In the genomic region with DNA sequence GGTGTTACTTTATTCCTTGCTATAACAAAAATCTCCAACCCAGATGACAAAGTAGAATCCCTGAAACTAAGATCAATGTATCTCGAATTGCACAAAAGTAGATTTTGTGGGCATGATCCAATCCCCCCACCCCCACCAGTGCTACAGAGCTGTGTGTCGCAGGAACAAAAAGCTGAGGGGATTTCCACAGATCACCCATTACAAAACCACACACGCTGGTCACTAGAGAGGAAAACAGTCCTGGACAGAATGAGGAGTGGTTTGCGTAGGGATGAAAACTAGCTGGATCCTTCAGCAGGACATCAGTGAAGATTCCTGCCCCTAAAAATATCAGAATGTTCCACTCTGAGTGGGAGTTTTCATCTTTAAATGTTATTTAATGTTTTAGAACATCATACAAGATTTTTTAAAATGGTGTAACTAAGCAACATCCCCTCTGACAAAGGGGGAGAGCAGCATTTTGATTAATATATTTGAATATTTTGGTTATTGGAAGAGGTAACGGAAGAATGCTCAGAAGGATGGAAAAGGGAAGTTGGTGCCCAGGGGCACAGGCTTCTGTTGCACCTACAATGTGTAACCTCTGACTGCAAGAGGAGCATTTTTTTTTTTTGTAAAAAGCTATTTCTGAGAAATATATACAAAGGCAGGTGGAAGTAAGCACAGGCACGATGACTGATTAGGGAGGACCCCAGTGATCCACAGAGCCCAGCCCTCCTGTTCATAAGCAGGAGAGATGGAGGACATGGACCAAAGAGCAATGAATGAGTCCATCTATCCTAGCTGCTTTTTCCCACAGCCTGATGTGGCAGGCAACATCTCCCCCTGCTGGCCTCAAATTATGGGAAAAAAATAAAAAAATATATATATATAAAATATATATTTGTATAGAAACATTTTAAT, we compare ENCODE assay signal across 9 cellular contexts.
DNase-seq lines count a peak whose midpoint lies in the region; ATAC-seq, FAIRE-seq and TF ChIP-seq lines count a peak whose summit lies in the region.
"Had no signal": no experiment of that assay in that cellular context is flagged by ENCODE, and none has a peak within 500 bp of the region (broad histone marks: within the 10 kb centered on the region; RNA-seq: fewer than 3 reads in every experiment).

No MANE protein-coding gene starts in this region.

- TF ChIP-seq POLR2A in NB4 (IDR thresholded peaks at IDR 0.05; ENCODE audit: extremely low read depth, insufficient read length) = no peak

- H3K9me3 Mint-ChIP-seq in activated CD8-positive, alpha-beta T cell treated with anti-CD3 and anti-CD28 coated beads for 36 hours = no peaks in the 10 kb centered on the region
- H3K9me3 Mint-ChIP-seq: dendritic cell treated with granulocyte-macrophage colony-stimulating factor and Interleukin-4, amounts not matched to agents 40 ng/mL and 50 ng/mL, for 4 days had no signal

- H3K36me3 Mint-ChIP-seq in activated CD8-positive, alpha-beta T cell treated with anti-CD3 and anti-CD28 coated beads for 36 hours (ENCODE audit: low read depth) = no peaks in the 10 kb centered on the region

- H3K4me1 Mint-ChIP-seq in activated CD8-positive, alpha-beta T cell treated with anti-CD3 and anti-CD28 coated beads for 36 hours (ENCODE audit: low read depth) = peaks cover 10% of the 10 kb centered on the region

- no peak overlapping the region for H3K27ac ChIP-seq in foreskin keratinocyte

- FAIRE-seq in A204.1 (lab: Jason Lieb, UNC) = peak; percentile 82

- POLR2A ChIA-PET in activated CD8-positive, alpha-beta T cell treated with anti-CD3 and anti-CD28 coated beads for 36 hours (lab: Charles Lee) = interaction anchor here (1.2 to 1.5 kb wide), 3 partner anchors 14 to 268 kb away, joined by 3 to 4 read pairs (median 3); partner anchors contain the start of gene DNAH7

- no peaks in the 10 kb centered on the region for H3K27me3 Mint-ChIP-seq in activated CD8-positive, alpha-beta T cell treated with anti-CD3 and anti-CD28 coated beads for 36 hours
- H3K27me3 Mint-ChIP-seq: dendritic cell treated with granulocyte-macrophage colony-stimulating factor and Interleukin-4, amounts not matched to agents 40 ng/mL and 50 ng/mL, for 4 days had no signal

- no peaks in the 10 kb centered on the region for H3K27me3 ChIP-seq in foreskin keratinocyte

- H3K4me1 ChIP-seq in foreskin keratinocyte = no peaks in the 10 kb centered on the region

- CTCF ChIA-PET in activated CD8-positive, alpha-beta T cell treated with anti-CD3 and anti-CD28 coated beads for 36 hours (lab: Charles Lee) = interaction anchor here (0.7 to 7.0 kb wide), 30 partner anchors 9 to 269 kb away, joined by 3 to 96 read pairs (median 5); partner anchors contain the start of gene DNAH7

- intact Hi-C loops in activated CD8-positive, alpha-beta T cell treated with anti-CD3 and anti-CD28 coated beads for 36 hours (cut with micrococcal nuclease) = loop anchor here (1.0 to 10.0 kb wide), 2 partner anchors 118 to 259 kb away; no protein-coding TSS in a partner anchor

- H3K4me3 ChIP-seq in NB4 (ENCODE audit: low read depth, low read length) = no peak overlapping the region

- no peak overlapping the region for H3K4me3 Mint-ChIP-seq in activated CD8-positive, alpha-beta T cell treated with anti-CD3 and anti-CD28 coated beads for 36 hours
- H3K4me3 Mint-ChIP-seq: dendritic cell treated with granulocyte-macrophage colony-stimulating factor and Interleukin-4, amounts not matched to agents 40 ng/mL and 50 ng/mL, for 4 days had no signal

- peak; percentile 24 for ATAC-seq in activated CD8-positive, alpha-beta T cell treated with anti-CD3 and anti-CD28 coated beads for 36 hours
- peak; percentile 53 for ATAC-seq in foreskin keratinocyte
- no peak for ATAC-seq in GM18517 (IDR thresholded peaks at IDR 0.05; ENCODE audit: unreplicated experiment)
- ATAC-seq in GM18520 (IDR thresholded peaks at IDR 0.05; ENCODE audit: unreplicated experiment) = no peak

- peak; percentile 17 for DNase-seq in GM10266 (ENCODE audit: extremely low spot score)
- peak; percentile 60 for DNase-seq in NB4 (ENCODE audit: low read depth)
- DNase-seq in activated CD8-positive, alpha-beta T cell treated with anti-CD3 and anti-CD28 coated beads for 36 hours = peak; percentile 22
- no peak for DNase-seq in foreskin keratinocyte
- DNase-seq in stimulated activated CD4-positive, alpha-beta T cell treated with anti-CD3 and anti-CD28 coated beads, Interleukin-4, amount 100 ng/mL, for 1 hour = peak; percentile 16

- peak; percentile 27 for TF ChIP-seq CTCF in GM10266 (IDR thresholded peaks at IDR 0.05; ENCODE audit: control insufficient read depth, insufficient read depth, low read depth, missing control alignments)
- TF ChIP-seq CTCF in NB4 (IDR thresholded peaks at IDR 0.05; ENCODE audit: low read depth, low read length) = peak; percentile 29
- peak; percentile 75 for TF ChIP-seq CTCF in activated CD8-positive, alpha-beta T cell treated with anti-CD3 and anti-CD28 coated beads for 36 hours (IDR thresholded peaks at IDR 0.05)
- peak; percentile 66 for TF ChIP-seq CTCF in foreskin keratinocyte (conservative IDR thresholded peaks at IDR 0.05)

- no peak overlapping the region for H3K27ac Mint-ChIP-seq in activated CD8-positive, alpha-beta T cell treated with anti-CD3 and anti-CD28 coated beads for 36 hours
- H3K27ac Mint-ChIP-seq: dendritic cell treated with granulocyte-macrophage colony-stimulating factor and Interleukin-4, amounts not matched to agents 40 ng/mL and 50 ng/mL, for 4 days had no signal

Comparison
In these comparisons a context has a peak if more than half of its experiments do, and no peak if none do; other contexts are left out.
1. DNase-seq: peak in GM10266 (single experiment), NB4 (single experiment), activated CD8-positive, alpha-beta T cell treated with anti-CD3 and anti-CD28 coated beads for 36 hours (single experiment) and stimulated activated CD4-positive, alpha-beta T cell treated with anti-CD3 and anti-CD28 coated beads, Interleukin-4, amount 100 ng/mL, for 1 hour (single experiment); none in foreskin keratinocyte (0 of 2).
2. ATAC-seq: peak in activated CD8-positive, alpha-beta T cell treated with anti-CD3 and anti-CD28 coated beads for 36 hours (single experiment) and foreskin keratinocyte (single experiment); none in GM18517 (single experiment) and GM18520 (single experiment).
3. Peak in every context shown above with its lines, with median percentiles within 50 percentile points of each other: CTCF ChIP-seq.